10 cellular contexts compared by ENCODE assay signal in the genomic region with DNA sequence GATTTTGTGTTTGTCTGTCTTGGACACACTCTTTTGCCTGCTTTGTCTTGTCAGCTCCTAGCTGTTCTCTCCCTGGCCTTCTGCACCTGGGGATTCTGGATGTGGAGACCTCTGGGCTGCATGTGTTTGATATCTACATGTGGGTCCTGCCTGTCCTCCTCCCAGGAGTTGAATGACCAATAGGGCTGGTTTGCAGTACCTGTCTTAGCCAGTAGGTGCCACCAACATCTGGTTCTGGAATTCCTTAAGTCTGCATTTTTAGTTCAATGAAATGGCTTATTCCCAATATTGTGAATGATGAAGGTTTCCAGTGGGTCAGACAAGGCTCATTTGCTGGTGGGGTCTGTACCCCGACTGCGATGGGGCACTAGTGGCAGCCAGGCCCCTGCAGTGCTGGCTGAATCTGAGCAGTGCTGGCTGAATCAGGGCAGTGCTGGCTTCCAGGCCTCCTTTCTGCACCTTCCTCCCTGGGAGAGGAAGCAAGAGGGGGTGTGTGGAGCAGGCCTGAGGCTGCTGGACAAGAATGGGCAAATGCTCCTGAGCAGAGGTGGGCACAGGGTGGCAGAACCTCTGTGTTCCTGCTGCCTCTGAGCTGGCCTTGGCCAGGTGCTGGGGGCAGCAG.
A peak's percentile ranks its signal among the peaks of the same experiment; 100 is the strongest.
DNase-seq lines count a peak whose midpoint lies in the region; ATAC-seq lines count a peak whose summit lies in the region.
"Had no signal": no experiment of that assay in that cellular context is flagged by ENCODE, and none has a peak within 500 bp of the region (broad histone marks: within the 10 kb centered on the region; RNA-seq: fewer than 3 reads in every experiment).

No MANE protein-coding gene starts in this region.

- no peak overlapping the region for H2AK5ac ChIP-seq in mesendoderm (ENCODE audit: low read length)

- no peaks in the 10 kb centered on the region for H3K27me3 Mint-ChIP-seq in T-cell
- H3K27me3 Mint-ChIP-seq in activated T-helper 1 cell treated with anti-CD3 and anti-CD28 coated beads, Interleukin-12 subunit alpha, Interleukin-12 subunit beta, Interleukin-2, Interleukin-4 antibody, amounts not matched to agents 30 ng/mL and 10 ng/mL and 1 ng/mL, durations not matched to agents 14 hours and 24 hours and 36 hours (ENCODE audit: insufficient read depth), result peaks cover 7% of the 10 kb centered on the region

- no peak overlapping the region for H3K18ac ChIP-seq in mesendoderm (ENCODE audit: low read length)

- no peaks in the 10 kb centered on the region for H3K36me3 Mint-ChIP-seq in T-cell
- H3K36me3 Mint-ChIP-seq in activated T-helper 1 cell treated with anti-CD3 and anti-CD28 coated beads, Interleukin-12 subunit alpha, Interleukin-12 subunit beta, Interleukin-2, Interleukin-4 antibody, amounts not matched to agents 30 ng/mL and 10 ng/mL and 1 ng/mL, durations not matched to agents 14 hours and 24 hours and 36 hours (ENCODE audit: low read depth), result no peaks in the 10 kb centered on the region

- intact Hi-C loops in activated T-helper 1 cell treated with anti-CD3 and anti-CD28 coated beads, Interleukin-12 subunit alpha, Interleukin-12 subunit beta, Interleukin-2, Interleukin-4 antibody, amounts not matched to agents 30 ng/mL and 10 ng/mL and 1 ng/mL, durations not matched to agents 14 hours and 24 hours and 36 hours (cut with micrococcal nuclease), result no loop called here

- no peak overlapping the region for H3K4me2 ChIP-seq in mesendoderm (ENCODE audit: low read length)

- no peak overlapping the region for H3K4me3 ChIP-seq in mesendoderm (ENCODE audit: low read length)
- H3K4me3 ChIP-seq: SK-N-MC had no signal

- DNase-seq in CD1c-positive myeloid dendritic cell (ENCODE audit: extremely low spot score) (peak; percentile 60), HCEC 1CT (peak; percentile 19), astrocyte of the hippocampus (ENCODE audit: low read depth, low spot score) (peak; percentile 39), mesendoderm (peak; percentile 74), T-cell (no peak), NCI-H2196 treated with DMSO at 0.1 percent for 48 hours (lab: John Stamatoyannopoulos, UW; ENCODE audit: unreplicated experiment) (no peak)
- no peak for DNase-seq in activated T-helper 1 cell treated with anti-CD3 and anti-CD28 coated beads, Interleukin-12 subunit alpha, Interleukin-12 subunit beta, Interleukin-2, Interleukin-4 antibody, amounts not matched to agents 30 ng/mL and 10 ng/mL and 1 ng/mL, durations not matched to agents 14 hours and 24 hours and 36 hours (ENCODE audit: low spot score)
- DNase-seq: effector CD8-positive, alpha-beta T cell had no signal

- no peak overlapping the region for H4K5ac ChIP-seq in mesendoderm (ENCODE audit: low read length)

- no peaks in the 10 kb centered on the region for H3K27me3 ChIP-seq in mesendoderm (ENCODE audit: insufficient read depth, low read length, poor library complexity)

- POLR2A ChIA-PET in T-cell (lab: Charles Lee), result no interaction called here

- H3K23ac ChIP-seq in mesendoderm (ENCODE audit: low read length), result no peak overlapping the region

- H3K9me3 Mint-ChIP-seq in T-cell, result no peaks in the 10 kb centered on the region
- H3K9me3 Mint-ChIP-seq in activated T-helper 1 cell treated with anti-CD3 and anti-CD28 coated beads, Interleukin-12 subunit alpha, Interleukin-12 subunit beta, Interleukin-2, Interleukin-4 antibody, amounts not matched to agents 30 ng/mL and 10 ng/mL and 1 ng/mL, durations not matched to agents 14 hours and 24 hours and 36 hours, result no peaks in the 10 kb centered on the region

- H3K79me2 ChIP-seq in mesendoderm (ENCODE audit: control insufficient read depth, insufficient read depth, low read length), result peaks cover 3% of the 10 kb centered on the region

- H3K4me1 Mint-ChIP-seq in T-cell, result peaks cover 40 to 51% (median 44%) of the 10 kb centered on the region in 3 donors
- peaks cover 39% of the 10 kb centered on the region for H3K4me1 Mint-ChIP-seq in activated T-helper 1 cell treated with anti-CD3 and anti-CD28 coated beads, Interleukin-12 subunit alpha, Interleukin-12 subunit beta, Interleukin-2, Interleukin-4 antibody, amounts not matched to agents 30 ng/mL and 10 ng/mL and 1 ng/mL, durations not matched to agents 14 hours and 24 hours and 36 hours (ENCODE audit: low read depth)

- no peaks in the 10 kb centered on the region for H3K4me1 ChIP-seq in mesendoderm (ENCODE audit: control insufficient read depth, low read depth, low read length)

- H2BK120ac ChIP-seq in mesendoderm (ENCODE audit: low read depth, low read length), result no peak overlapping the region

- no peak overlapping the region for H3K4me3 Mint-ChIP-seq in T-cell
- no peak overlapping the region for H3K4me3 Mint-ChIP-seq in activated T-helper 1 cell treated with anti-CD3 and anti-CD28 coated beads, Interleukin-12 subunit alpha, Interleukin-12 subunit beta, Interleukin-2, Interleukin-4 antibody, amounts not matched to agents 30 ng/mL and 10 ng/mL and 1 ng/mL, durations not matched to agents 14 hours and 24 hours and 36 hours

- no peak overlapping the region for H3K27ac Mint-ChIP-seq in T-cell
- H3K27ac Mint-ChIP-seq in activated T-helper 1 cell treated with anti-CD3 and anti-CD28 coated beads, Interleukin-12 subunit alpha, Interleukin-12 subunit beta, Interleukin-2, Interleukin-4 antibody, amounts not matched to agents 30 ng/mL and 10 ng/mL and 1 ng/mL, durations not matched to agents 14 hours and 24 hours and 36 hours, result no peak overlapping the region

- H2BK15ac ChIP-seq in mesendoderm (replicated peaks; ENCODE audit: low read depth), result no peak overlapping the region

- no peak overlapping the region for H3K4ac ChIP-seq in mesendoderm (ENCODE audit: low read depth, low read length)

- no peak overlapping the region for H2BK5ac ChIP-seq in mesendoderm (ENCODE audit: low read length)

- H3K36me3 ChIP-seq in mesendoderm (ENCODE audit: control insufficient read depth, insufficient read depth, low read length), result no peaks in the 10 kb centered on the region

- H4K8ac ChIP-seq in mesendoderm (ENCODE audit: low read depth, low read length), result no peak overlapping the region

- H3K9ac ChIP-seq in mesendoderm (ENCODE audit: low read length), result no peak overlapping the region

- no peak overlapping the region for H3K56ac ChIP-seq in mesendoderm (ENCODE audit: low read length)

- no peak overlapping the region for H3K27ac ChIP-seq in mesendoderm (ENCODE audit: low read depth, low read length)
- H3K27ac ChIP-seq: SK-N-MC had no signal

- H3K79me1 ChIP-seq in mesendoderm (ENCODE audit: low read length), result peaks cover 8% of the 10 kb centered on the region

- no peak for ATAC-seq in GM21381 (IDR thresholded peaks at IDR 0.05; ENCODE audit: unreplicated experiment)
- no peak for ATAC-seq in T-cell (replicated peaks in 1 of 4)

- WGBS in mesendoderm (ENCODE audit: extremely low coverage, insufficient coverage, low lambda C conversion rate), result no CpG with 5 or more reads among the region's 2 CpGs

- CTCF ChIA-PET in T-cell (lab: Charles Lee), result interaction anchor here in 1 of 2 donors (0.6 kb wide), 1 partner anchor 30 kb away, joined by 3 read pairs; no protein-coding TSS in a partner anchor

Comparison
In these comparisons a context has a peak if more than half of its experiments do, and no peak if none do; other contexts are left out.
1. DNase-seq: peak in CD1c-positive myeloid dendritic cell (single experiment), HCEC 1CT (single experiment), astrocyte of the hippocampus (single experiment) and mesendoderm (single experiment); none in T-cell (0 of 34), activated T-helper 1 cell treated with anti-CD3 and anti-CD28 coated beads, Interleukin-12 subunit alpha, Interleukin-12 subunit beta, Interleukin-2, Interleukin-4 antibody, amounts not matched to agents 30 ng/mL and 10 ng/mL and 1 ng/mL, durations not matched to agents 14 hours and 24 hours and 36 hours (single experiment) and NCI-H2196 treated with DMSO at 0.1 percent for 48 hours (single experiment).